Comparison of ENCODE assay signal across 10 cellular contexts in the genomic region with DNA sequence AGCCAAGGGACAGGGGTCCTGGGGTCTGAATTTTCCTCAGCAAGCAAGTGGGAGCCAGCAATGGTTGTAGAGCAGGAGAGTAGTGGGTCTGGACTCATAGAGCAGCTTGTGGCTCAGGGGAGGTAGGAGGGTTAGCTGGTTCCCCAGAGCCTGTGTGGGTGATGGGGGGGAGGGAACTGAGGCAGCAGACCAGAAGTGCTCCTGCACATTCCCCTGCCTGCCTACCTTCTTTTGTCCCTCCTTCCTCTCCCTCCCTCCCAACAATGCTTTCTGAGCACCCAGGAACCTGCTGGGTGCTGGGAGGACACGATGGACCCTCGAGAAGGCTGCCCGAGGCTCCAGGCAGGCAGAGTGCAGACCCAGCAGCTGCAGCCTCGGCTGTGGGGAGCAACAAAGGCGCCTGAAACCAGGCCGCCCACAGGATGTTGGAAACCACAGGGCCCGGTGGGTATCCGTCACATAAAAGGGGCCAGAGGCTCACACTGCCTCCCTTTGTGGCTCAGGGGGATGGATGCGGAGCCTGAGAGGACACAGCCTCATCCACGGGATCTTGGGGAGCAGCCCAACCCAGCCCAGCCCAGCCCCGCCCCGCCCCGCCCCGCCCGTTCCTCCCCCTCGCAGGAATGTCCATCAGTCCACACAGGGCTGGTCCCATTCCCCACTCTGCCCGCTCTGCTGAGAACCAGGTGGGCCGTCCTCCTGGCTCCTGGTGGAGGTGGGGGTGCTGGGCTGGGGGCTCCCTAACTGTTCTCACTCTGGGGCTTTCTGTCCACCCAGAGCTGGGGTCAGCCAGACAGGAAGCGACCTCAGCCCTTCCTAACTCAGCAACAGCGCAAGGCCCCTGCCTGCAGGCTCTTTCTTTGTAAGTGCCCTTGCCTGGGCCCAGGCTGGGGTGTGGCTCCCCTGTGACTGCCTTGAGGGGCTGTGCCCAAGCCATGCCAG. TPM values are rescaled to one million over a fixed set of nuclear protein-coding genes. Genes with fewer than 3 reads are reported as not detected.
A peak's percentile ranks its signal among the peaks of the same experiment; 100 is the strongest.
DNase-seq lines count a peak whose midpoint lies in the region; ATAC-seq, FAIRE-seq and TF ChIP-seq lines count a peak whose summit lies in the region.
"Had no signal": no experiment of that assay in that cellular context is flagged by ENCODE, and none has a peak within 500 bp of the region (broad histone marks: within the 10 kb centered on the region; RNA-seq: fewer than 3 reads in every experiment).

No MANE protein-coding gene starts in this region.

- TF ChIP-seq POLR2A in K562 (conservative IDR thresholded peaks at IDR 0.05): no peak

- H3K36me3 ChIP-seq in K562 (ENCODE audit: control insufficient read depth, insufficient read depth, low read length): peaks cover 9% of the 10 kb centered on the region; the same call in 2 of the 3 replicates
- H3K36me3 ChIP-seq in smooth muscle cell (ENCODE audit: low read depth): no peaks in the 10 kb centered on the region

- H3K4me2 ChIP-seq in K562 (ENCODE audit: insufficient read depth, low read length) (no peak overlapping the region; the same call in 1 of the 2 replicates), smooth muscle cell (no peak overlapping the region)

- no peak for TF ChIP-seq CTCF in K562 (IDR thresholded peaks at IDR 0.05 in 2 of 3, conservative IDR thresholded peaks at IDR 0.05 in 1 of 3; ENCODE audit: insufficient read depth in 2 of 3, low read depth in 1 of 3, low read length in 3 of 3)
- no peak for TF ChIP-seq CTCF in smooth muscle cell (IDR thresholded peaks at IDR 0.05; ENCODE audit: borderline replicate concordance, insufficient read depth, poor library complexity, severe bottlenecking)

- H4K20me1 ChIP-seq in K562 (replicated peaks; ENCODE audit: control insufficient read depth, insufficient read depth, low read length) (no peaks in the 10 kb centered on the region; the same call in none of the 2 replicates), smooth muscle cell (ENCODE audit: low read depth) (no peaks in the 10 kb centered on the region)

- intact Hi-C loops in K562 (cut with micrococcal nuclease): no loop called here

- ATAC-seq in HG02798 (IDR thresholded peaks at IDR 0.05; ENCODE audit: poor library complexity, unreplicated experiment) (peak; percentile 65), K562 (peak; percentile 72), SK-N-SH treated with all-trans-retinoic acid at 6 μM for 48 hours (no peak; the same call in 2 of the 3 replicates)

- DNase-seq in GM18507 (ENCODE audit: extremely low spot score, insufficient read length, low read depth) (peak; percentile 64), SK-MEL-5 (ENCODE audit: low read depth, low spot score) (peak; percentile 33), K562 (ENCODE audit: extremely low read depth in 1 of 4, low spot score in 3 of 4) (peak in 3 of 4 experiments; percentile 51 to 73 (median 73)), COR-L47 (lab: John Stamatoyannopoulos, UW) (no peak), smooth muscle cell (lab: John Stamatoyannopoulos, UW; ENCODE audit: unreplicated experiment) (no peak)
- peak; percentile 26 for DNase-seq in stimulated activated CD8-positive, alpha-beta memory T cell treated with anti-CD3 and anti-CD28 coated beads, Interleukin-12 subunit alpha, Interleukin-12 subunit beta, amount 100 ng/mL, for 1 hour (ENCODE audit: low read depth)

- no peak for TF ChIP-seq EP300 in K562 (IDR thresholded peaks at IDR 0.05; ENCODE audit: low read length)

- H3K79me2 ChIP-seq in K562 (ENCODE audit: control insufficient read depth, insufficient read depth, low read length) (no peaks in the 10 kb centered on the region), smooth muscle cell (ENCODE audit: low read depth) (no peaks in the 10 kb centered on the region)

- no TSS peak for BruUV-seq in K562 (replicated peaks; lab: Mats Ljungman, UMichigan)

- H3K4me3 ChIP-seq in K562 (no peak overlapping the region), smooth muscle cell (no peak overlapping the region)
- H3K4me3 ChIP-seq: lung, SJSA1 had no signal

- H3F3A ChIP-seq in smooth muscle cell (ENCODE audit: low read depth): no peaks in the 10 kb centered on the region

- no peak for TF ChIP-seq RAD21 in K562 (CRISPR knock-in tag; conservative IDR thresholded peaks at IDR 0.05 in 1 of 2, IDR thresholded peaks at IDR 0.05 in 1 of 2)

- H3K9ac ChIP-seq in K562 (ENCODE audit: insufficient read depth in 1 of 2, low read depth in 2 of 2, low read length in 2 of 2): peak overlapping the region in 1 of 2 experiments; percentile 58; a peak in 1 of 4 replicates
- H3K9ac ChIP-seq in smooth muscle cell (ENCODE audit: low read depth): no peak overlapping the region

- in situ Hi-C loops in SK-MEL-5 (cut with HindIII; ENCODE audit: low pct_unique_long_range_greater_than_20kb, low sequenced_read_pairs) (no loop called here), K562 (cut with MboI) (no loop called here)

- no peak overlapping the region for H3K27ac ChIP-seq in K562 (ENCODE audit: extremely low read depth, low read depth, low read length)
- H3K27ac ChIP-seq in smooth muscle cell (ENCODE audit: low read depth): no peak overlapping the region
- H3K27ac ChIP-seq: SJSA1 had no signal

- CTCF ChIA-PET in K562 (lab: Yijun Ruan, JAX; ENCODE audit: low intra/inter-chr PET ratio): no interaction called here

- peaks cover 0 to 37% of the 10 kb centered on the region in 2 experiments; a peak in 3 of 5 replicates for H3K4me1 ChIP-seq in K562 (replicated peaks in 1 of 2; ENCODE audit: control insufficient read depth in 2 of 2, insufficient read depth in 2 of 2, low read length in 2 of 2)
- no peaks in the 10 kb centered on the region for H3K4me1 ChIP-seq in smooth muscle cell (ENCODE audit: low read depth)
- H3K4me1 ChIP-seq: SJSA1 had no signal

- H3K9me1 ChIP-seq in K562 (ENCODE audit: control insufficient read depth, insufficient read depth, low read length): no peaks in the 10 kb centered on the region

- FAIRE-seq in GM18507 (lab: Jason Lieb, UNC): peak; percentile 89
- no peak for FAIRE-seq in K562 (lab: Jason Lieb, UNC)

- POLR2A ChIA-PET in K562 (lab: Yijun Ruan, JAX): interaction anchor here (0.6 to 0.7 kb wide), 2 partner anchors 21 to 29 kb away, joined by 3 to 5 read pairs; no protein-coding TSS in a partner anchor

- H2AFZ ChIP-seq in K562 (ENCODE audit: low read depth, low read length) (0 out of 2 replicates have a peak overlapping the region, but pooled peaks have one; percentile 16), smooth muscle cell (ENCODE audit: low read depth) (no peak overlapping the region)

- H3K9me3 ChIP-seq in K562 (replicated peaks; ENCODE audit: control insufficient read depth, insufficient read depth, low read depth, low read length): no peaks in the 10 kb centered on the region
- H3K9me3 ChIP-seq in smooth muscle cell (replicated peaks; ENCODE audit: low read depth): no peaks in the 10 kb centered on the region
- H3K9me3 ChIP-seq: SJSA1 had no signal

- no peaks in the 10 kb centered on the region; a peak in 1 of 5 replicates for H3K27me3 ChIP-seq in K562 (ENCODE audit: control insufficient read depth in 2 of 2, insufficient read depth in 2 of 2, low read length in 2 of 2)
- H3K27me3 ChIP-seq in smooth muscle cell (ENCODE audit: low read depth): no peaks in the 10 kb centered on the region
- H3K27me3 ChIP-seq: SJSA1 had no signal

- 28% methylated on average over 10 of the region's 20 CpGs for WGBS in K562 (ENCODE audit: insufficient coverage, low coverage, missing lambda C conversion rate)
- WGBS in smooth muscle cell (ENCODE audit: low lambda C conversion rate): 66% methylated on average over 18 of the region's 20 CpGs

RNA-seq across cellular contexts. Expression of a gene that starts 1.7 kb away (rescaled TPM):
- total RNA-seq in SK-MEL-5 (2014; rRNA removed; shearing (Covaris generic)): not detected in 2 replicates
- polyA plus RNA-seq in SK-MEL-5 (2015; cell fraction: cytosol; rRNA removed): 0.06 TPM in 1 of 2 replicates, not detected in the other
- polyA plus RNA-seq in SK-MEL-5 (2015; cell fraction: nucleus; rRNA removed): not detected in 2 replicates
- 0.07 TPM in 1 of 2 replicates, not detected in the other for total RNA-seq in K562 (2011; cell fraction: chromatin; rRNA removed; ENCODE audit: low replicate concordance)
- under 0.01 TPM in 1 of 2 replicates, not detected in the other for total RNA-seq in K562 (2011; cell fraction: nucleolus; rRNA removed)
- total RNA-seq in K562 (2011; cell fraction: nucleoplasm; rRNA removed): not detected in 2 replicates
- total RNA-seq in K562 (2014; rRNA removed): not detected in 2 replicates
- total RNA-seq in K562 (2014; rRNA removed; fragmentation: Illumina TruSeq; extraction: Trizol): not detected in 2 replicates
- total RNA-seq in K562 (2015; rRNA removed; fragmentation: Illumina TruSeq; extraction: Trizol): not detected in 2 replicates
- 0.13 and 0.22 TPM in 2 replicates for total RNA-seq in K562 (2021)
- 0.03 TPM in 1 of 2 replicates, not detected in the other for polyA plus RNA-seq in K562 (2011; rRNA removed)
- 0.03 TPM in 1 of 2 replicates, not detected in the other for polyA plus RNA-seq in K562 (2011; cell fraction: cytosol; rRNA removed)
- polyA plus RNA-seq in K562 (2011; cell fraction: nucleus; rRNA removed): 0.09 TPM in 1 of 2 replicates, not detected in the other
- polyA plus RNA-seq in K562 (2012): 0.08 and 0.10 TPM in 2 replicates
- polyA plus RNA-seq in K562 (2014; fragmentation: Illumina TruSeq; extraction: Trizol): not detected in 2 replicates
- under 1 TPM; 0.03 to 0.04 TPM for polyA plus RNA-seq in K562 (2014; fragmentation: Nextera tagmentation; extraction: Ambion mirVana)
- polyA plus RNA-seq in K562 (2014; rRNA removed): 0.03 TPM in 1 of 2 replicates, not detected in the other
- not detected in 2 replicates for polyA minus RNA-seq in K562 (2011; rRNA and poly(A)+ RNA removed)
- not detected in 2 replicates for polyA minus RNA-seq in K562 (2011; cell fraction: cytosol; rRNA and poly(A)+ RNA removed)
- polyA minus RNA-seq in K562 (2011; cell fraction: nucleus; rRNA and poly(A)+ RNA removed): under 0.01 TPM in 2 replicates
- not detected in 2 replicates for total RNA-seq in smooth muscle cell
- polyA plus RNA-seq in smooth muscle cell: 0.02 and 0.48 TPM in 2 replicates
- total RNA-seq: SJSA1 had no signal

RNA-seq across cellular contexts. Expression of a gene that starts 32.5 kb away (rescaled TPM):
- 1.8 and 2.0 TPM in 2 replicates for total RNA-seq in SK-MEL-5 (2014; rRNA removed; shearing (Covaris generic))
- 4.1 and 6.8 TPM in 2 replicates for polyA plus RNA-seq in SK-MEL-5 (2015; cell fraction: cytosol; rRNA removed)
- polyA plus RNA-seq in SK-MEL-5 (2015; cell fraction: nucleus; rRNA removed): 8.9 and 10.4 TPM in 2 replicates
- 42.3 and 52.6 TPM in 2 replicates for total RNA-seq in K562 (2011; cell fraction: chromatin; rRNA removed; ENCODE audit: low replicate concordance)
- 26.5 and 28.5 TPM in 2 replicates for total RNA-seq in K562 (2011; cell fraction: nucleolus; rRNA removed)
- 31.7 and 33.4 TPM in 2 replicates for total RNA-seq in K562 (2011; cell fraction: nucleoplasm; rRNA removed)
- total RNA-seq in K562 (2014; rRNA removed): 3.8 and 4.1 TPM in 2 replicates
- 3.2 and 3.5 TPM in 2 replicates for total RNA-seq in K562 (2014; rRNA removed; fragmentation: Illumina TruSeq; extraction: Trizol)
- total RNA-seq in K562 (2015; rRNA removed; fragmentation: Illumina TruSeq; extraction: Trizol): 3.7 and 4.2 TPM in 2 replicates
- 6.7 and 7.9 TPM in 2 replicates for total RNA-seq in K562 (2021)
- 2.7 and 3.0 TPM in 2 replicates for polyA plus RNA-seq in K562 (2011; rRNA removed)
- polyA plus RNA-seq in K562 (2011; cell fraction: cytosol; rRNA removed): 1.8 and 2.5 TPM in 2 replicates
- polyA plus RNA-seq in K562 (2011; cell fraction: nucleus; rRNA removed): 7.4 and 14.9 TPM in 2 replicates
- 3.5 and 3.9 TPM in 2 replicates for polyA plus RNA-seq in K562 (2012)
- 4.8 and 6.1 TPM in 2 replicates for polyA plus RNA-seq in K562 (2014; fragmentation: Illumina TruSeq; extraction: Trizol)
- under 1 TPM; 0.29 to 0.45 TPM for polyA plus RNA-seq in K562 (2014; fragmentation: Nextera tagmentation; extraction: Ambion mirVana)
- 4.0 and 4.3 TPM in 2 replicates for polyA plus RNA-seq in K562 (2014; rRNA removed)
- polyA minus RNA-seq in K562 (2011; rRNA and poly(A)+ RNA removed): 6.1 and 6.6 TPM in 2 replicates
- polyA minus RNA-seq in K562 (2011; cell fraction: cytosol; rRNA and poly(A)+ RNA removed): 3.5 and 4.3 TPM in 2 replicates
- polyA minus RNA-seq in K562 (2011; cell fraction: nucleus; rRNA and poly(A)+ RNA removed): 5.8 and 8.0 TPM in 2 replicates
- 2.6 and 3.6 TPM in 2 replicates for total RNA-seq in smooth muscle cell
- 3.1 and 3.5 TPM in 2 replicates for polyA plus RNA-seq in smooth muscle cell

Comparison
In these comparisons a context has a peak if more than half of its experiments do, and no peak if none do; other contexts are left out.
1. DNase-seq: peak in GM18507 (single experiment), SK-MEL-5 (single experiment), K562 (3 of 4) and stimulated activated CD8-positive, alpha-beta memory T cell treated with anti-CD3 and anti-CD28 coated beads, Interleukin-12 subunit alpha, Interleukin-12 subunit beta, amount 100 ng/mL, for 1 hour (single experiment); none in COR-L47 (single experiment) and smooth muscle cell (single experiment).